ENCODE assay signal across 28 cellular contexts in genomic region chr5:108615216-108615615, GRCh38.
DNase-seq lines count a peak whose midpoint lies in the region; ATAC-seq and TF ChIP-seq lines count a peak whose summit lies in the region.
"Had no signal": no experiment of that assay in that cellular context is flagged by ENCODE, and none has a peak within 500 bp of the region (broad histone marks: within the 10 kb centered on the region; RNA-seq: fewer than 3 reads in every experiment).

No MANE protein-coding gene starts in this region.

- ATAC-seq in HG02973 (IDR thresholded peaks at IDR 0.05; ENCODE audit: unreplicated experiment) (no peak), HG02678 (IDR thresholded peaks at IDR 0.05; ENCODE audit: unreplicated experiment) (no peak)
- ATAC-seq: GM23338, lower lobe of right lung, psoas muscle, T-cell had no signal

- H2BK12ac ChIP-seq in neuronal stem cell (ENCODE audit: low read length): no peak overlapping the region

- H3K36me3 ChIP-seq in fibroblast of lung (ENCODE audit: control insufficient read depth, insufficient read depth, low read length): no peaks in the 10 kb centered on the region
- no peaks in the 10 kb centered on the region for H3K36me3 ChIP-seq in neuronal stem cell (replicated peaks in 1 of 2; ENCODE audit: control insufficient read depth in 2 of 2, insufficient read depth in 2 of 2, low read length in 2 of 2)
- H3K36me3 ChIP-seq: BLaER1, lower lobe of right lung, neutrophil, thyroid gland had no signal

- H3K79me1 ChIP-seq in neuronal stem cell (ENCODE audit: low read depth, low read length): no peaks in the 10 kb centered on the region

- H3K18ac ChIP-seq in neuronal stem cell (ENCODE audit: low read length): no peak overlapping the region

- no peak for TF ChIP-seq CTCF in fibroblast of lung (conservative IDR thresholded peaks at IDR 0.05 in 1 of 2, IDR thresholded peaks at IDR 0.05 in 1 of 2; ENCODE audit: low read depth in 1 of 2, low read length in 2 of 2)

- H3K27ac ChIP-seq in fibroblast of lung (ENCODE audit: insufficient read depth, low read length) (no peak overlapping the region), neuronal stem cell (replicated peaks; ENCODE audit: low read length) (no peak overlapping the region)
- H3K27ac ChIP-seq: 22Rv1, BLaER1, dorsolateral prefrontal cortex, lower lobe of right lung, neutrophil, psoas muscle, skin epidermis, thyroid gland had no signal

- H3K4me3 ChIP-seq in fibroblast of lung (replicated peaks in 1 of 4; ENCODE audit: control extremely low read depth in 1 of 4, insufficient read depth in 1 of 4, low read depth in 3 of 4, low read length in 4 of 4) (no peak overlapping the region), neuronal stem cell (ENCODE audit: low read length in 2 of 2) (no peak overlapping the region)
- H3K4me3 ChIP-seq: BLaER1, dorsolateral prefrontal cortex, GM23338, lower lobe of right lung, psoas muscle, skin epidermis, thyroid gland had no signal

- no peak overlapping the region for H2BK120ac ChIP-seq in neuronal stem cell (ENCODE audit: low read depth, low read length)

- H4K8ac ChIP-seq in neuronal stem cell (ENCODE audit: low read depth, low read length): no peak overlapping the region

- H4K20me1 ChIP-seq in fibroblast of lung (ENCODE audit: control insufficient read depth, extremely low read depth, insufficient read depth, low read length): no peaks in the 10 kb centered on the region
- H4K20me1 ChIP-seq: BLaER1 had no signal

- H3K27me3 ChIP-seq in fibroblast of lung (ENCODE audit: control insufficient read depth, insufficient read depth, low read length) (no peaks in the 10 kb centered on the region), neuronal stem cell (ENCODE audit: control insufficient read depth in 3 of 3, insufficient read depth in 3 of 3, low read depth in 1 of 3, low read length in 3 of 3) (no peaks in the 10 kb centered on the region)
- H3K27me3 ChIP-seq: BLaER1, dorsolateral prefrontal cortex, neutrophil, thyroid gland had no signal

- H3K4ac ChIP-seq in neuronal stem cell (ENCODE audit: low read length): no peak overlapping the region

- H3K4me1 ChIP-seq in fibroblast of lung (ENCODE audit: control insufficient read depth, extremely low read depth, insufficient read depth, low read length): no peaks in the 10 kb centered on the region
- H3K4me1 ChIP-seq in neuronal stem cell (ENCODE audit: control insufficient read depth in 2 of 2, insufficient read depth in 1 of 2, low read depth in 1 of 2, low read length in 2 of 2): no peaks in the 10 kb centered on the region
- H3K4me1 ChIP-seq: BLaER1, lower lobe of right lung, psoas muscle, thyroid gland had no signal

- H2AFZ ChIP-seq in fibroblast of lung (ENCODE audit: low read length) (no peak overlapping the region), neuronal stem cell (ENCODE audit: low read length) (no peak overlapping the region)
- H2AFZ ChIP-seq: GM23338 had no signal

- no peak overlapping the region for H3K23ac ChIP-seq in neuronal stem cell (ENCODE audit: low read depth, low read length, poor library complexity)

- H2BK5ac ChIP-seq in neuronal stem cell (ENCODE audit: low read length): no peak overlapping the region

- H2BK15ac ChIP-seq in neuronal stem cell (ENCODE audit: low read length): no peak overlapping the region

- no peak overlapping the region for H4K91ac ChIP-seq in neuronal stem cell (ENCODE audit: low read depth, low read length, poor library complexity)

- H3K9me3 ChIP-seq in fibroblast of lung (ENCODE audit: control insufficient read depth, insufficient read depth, low read depth, low read length) (no peaks in the 10 kb centered on the region), neuronal stem cell (replicated peaks in 1 of 2; ENCODE audit: control insufficient read depth in 2 of 2, insufficient read depth in 1 of 2, low read depth in 1 of 2, low read length in 2 of 2) (no peaks in the 10 kb centered on the region)
- H3K9me3 ChIP-seq: lower lobe of right lung, neutrophil, psoas muscle, thyroid gland had no signal

- no peaks in the 10 kb centered on the region for H3K79me2 ChIP-seq in fibroblast of lung (ENCODE audit: control insufficient read depth, insufficient read depth, low read length)

- H3K9ac ChIP-seq in fibroblast of lung (ENCODE audit: insufficient read depth, low read length) (no peak overlapping the region), neuronal stem cell (ENCODE audit: low read depth, low read length, poor library complexity) (no peak overlapping the region)
- H3K9ac ChIP-seq: BLaER1 had no signal

- no CpG with 5 or more reads among the region's 2 CpGs for WGBS in neuronal stem cell (ENCODE audit: extremely low coverage in 2 of 2, insufficient read length in 2 of 2, insufficient replicate concordance in 1 of 2), 2 donors

- H3K4me2 ChIP-seq in fibroblast of lung (ENCODE audit: extremely low read depth, insufficient read depth, low read length): no peak overlapping the region
- H3K4me2 ChIP-seq in neuronal stem cell (ENCODE audit: insufficient read depth, low read length, poor library complexity, severe bottlenecking): no peak overlapping the region
- H3K4me2 ChIP-seq: BLaER1, GM23338 had no signal

- peak; percentile 25 for DNase-seq in NCI-H2171 treated with DMSO at 0.1 percent for 48 hours (lab: John Stamatoyannopoulos, UW)
- no peak for DNase-seq in NCI-H2171 (lab: John Stamatoyannopoulos, UW)
- DNase-seq in RKO (ENCODE audit: low spot score): peak; percentile 29
- peak; percentile 20 to 77 for DNase-seq in fibroblast of lung (ENCODE audit: low read depth in 2 of 2)
- peak; percentile 58 for DNase-seq in stromal cell of bone marrow (ENCODE audit: low read depth)
- no peak for DNase-seq in neuronal stem cell (ENCODE audit: low spot score)
- DNase-seq: activated naive CD4-positive, alpha-beta T cell treated with anti-CD3 and anti-CD28 coated beads for 36 hours; activated T-cell treated with anti-CD3 and anti-CD28 coated beads, Interleukin-2, amount 50 U/mL, for 48 hours; COR-L47; dorsolateral prefrontal cortex; kidney; lower lobe of right lung; NCI-H187 treated with DMSO at 0.1 percent for 48 hours; NCI-H226; NCI-H774; psoas muscle; Right ventricle myocardium superior; stimulated activated CD4-positive, alpha-beta T cell treated with anti-CD3 and anti-CD28 coated beads, Interleukin-2, amount 100 ng/mL, for 24 hours; stimulated activated naive CD4-positive, alpha-beta T cell treated with Interleukin-2 at 50 U/mL for 16 hours; T-cell; thyroid gland had no signal

- no peak overlapping the region for H2AK5ac ChIP-seq in neuronal stem cell (ENCODE audit: low read depth, low read length)

- H3K14ac ChIP-seq in neuronal stem cell (ENCODE audit: low read length): no peak overlapping the region

Comparison
In these comparisons a context has a peak if more than half of its experiments do, and no peak if none do; other contexts are left out.
1. DNase-seq: peak in NCI-H2171 treated with DMSO at 0.1 percent for 48 hours (single experiment), RKO (single experiment), fibroblast of lung (2 of 2) and stromal cell of bone marrow (single experiment); none in NCI-H2171 (single experiment) and neuronal stem cell (single experiment).